17 cellular contexts compared by ENCODE assay signal in genomic region chr2:238121511-238122286, GRCh38. TPM values are rescaled to one million over a fixed set of nuclear protein-coding genes. Genes with fewer than 3 reads are reported as not detected.
DNase-seq lines count a peak whose midpoint lies in the region; ATAC-seq, FAIRE-seq and TF ChIP-seq lines count a peak whose summit lies in the region.
"Had no signal": no experiment of that assay in that cellular context is flagged by ENCODE, and none has a peak within 500 bp of the region (broad histone marks: within the 10 kb centered on the region; RNA-seq: fewer than 3 reads in every experiment).

No MANE protein-coding gene starts in this region.

- H3K79me1 ChIP-seq in IMR-90 (ENCODE audit: low read depth in 1 of 2, low read length in 2 of 2) = no peaks in the 10 kb centered on the region

- H3K36me3 ChIP-seq in IMR-90 (ENCODE audit: control insufficient read depth, insufficient read depth, low read length) (no peaks in the 10 kb centered on the region), kidney (ENCODE audit: control insufficient read depth in 1 of 2, insufficient read depth in 2 of 2, low read length in 2 of 2) (no peaks in the 10 kb centered on the region), osteoblast (ENCODE audit: insufficient read depth, low read length) (no peaks in the 10 kb centered on the region)
- H3K36me3 ChIP-seq: BE2C had no signal

- H4K8ac ChIP-seq in IMR-90 (ENCODE audit: low read depth in 2 of 2, low read length in 2 of 2) = no peak overlapping the region

- no peaks in the 10 kb centered on the region for H3K79me2 ChIP-seq in osteoblast (ENCODE audit: insufficient read depth, low read length)

- no peak overlapping the region for H3K27ac ChIP-seq in IMR-90 (ENCODE audit: insufficient read depth, low read length)
- no peak overlapping the region for H3K27ac ChIP-seq in kidney (ENCODE audit: low read depth in 2 of 2, low read length in 2 of 2)
- H3K27ac ChIP-seq in osteoblast (ENCODE audit: low read depth, low read length) = no peak overlapping the region
- H3K27ac ChIP-seq: A549, C4-2B had no signal

- H3K14ac ChIP-seq in IMR-90 (replicated peaks; ENCODE audit: low read depth, low read length) = no peak overlapping the region

- no peak for FAIRE-seq in kidney (lab: Jason Lieb, UNC)
- FAIRE-seq: A549, G401.6, GM12891 had no signal

- no peak for TF ChIP-seq POLR2A in IMR-90 (IDR thresholded peaks at IDR 0.05; ENCODE audit: low read depth, low read length)

- in situ Hi-C loops in IMR-90 (cut with MboI; ENCODE audit: low sequenced_read_pairs) = no loop called here

- no peak overlapping the region for H3K18ac ChIP-seq in IMR-90 (ENCODE audit: low read depth, low read length)

- H3K4me3 Mint-ChIP-seq in chondrocyte (ENCODE audit: unreplicated experiment) = no peak overlapping the region
- no peak overlapping the region for H3K4me3 Mint-ChIP-seq in activated CD8-positive, alpha-beta memory T cell treated with anti-CD3 and anti-CD28 coated beads, Interleukin-2, amount 10 ng/mL, durations not matched to agents 7 days and 5 days
- H3K4me3 Mint-ChIP-seq: CD4-positive, alpha-beta memory T cell; GM23338; H9 had no signal

- H3K9me3 ChIP-seq in IMR-90 (ENCODE audit: control insufficient read depth, insufficient read depth, low read length) (no peaks in the 10 kb centered on the region), kidney (ENCODE audit: control insufficient read depth in 1 of 2, low read length in 2 of 2) (no peaks in the 10 kb centered on the region), osteoblast (ENCODE audit: low read depth, low read length) (no peaks in the 10 kb centered on the region)
- H3K9me3 ChIP-seq: A549, BE2C had no signal

- no peak overlapping the region for H3K23ac ChIP-seq in IMR-90 (ENCODE audit: low read depth, low read length)

- BruUV-seq in IMR-90 (replicated peaks; lab: Mats Ljungman, UMichigan) = no TSS peak

- DNase-seq in IMR-90 (no peak), chondrocyte (ENCODE audit: low spot score) (peak; percentile 79), kidney (peak; percentile 51), osteoblast (ENCODE audit: insufficient read length, low spot score, missing footprints) (peak; percentile 47), SKM-1 treated with dmso at 0.1 percent for 144 hours (lab: John Stamatoyannopoulos, UW; ENCODE audit: unreplicated experiment) (no peak)
- no peak for DNase-seq in activated CD8-positive, alpha-beta memory T cell treated with anti-CD3 and anti-CD28 coated beads, Interleukin-2, amount 10 ng/mL, durations not matched to agents 7 days and 5 days
- DNase-seq: BE2C, DMS79 treated with DMSO at 0.1 percent for 48 hours, H9 had no signal

- H3K4me3 ChIP-seq in IMR-90 (ENCODE audit: insufficient read depth, low read depth, low read length) (no peak overlapping the region), kidney (ENCODE audit: low read length in 2 of 2) (no peak overlapping the region), osteoblast (ENCODE audit: insufficient read depth, low read length) (no peak overlapping the region)
- H3K4me3 ChIP-seq: A549, GM23338 had no signal

- H2BK120ac ChIP-seq in IMR-90 (ENCODE audit: low read depth, low read length) = no peak overlapping the region

- peaks cover 4% of the 10 kb centered on the region; the same call in 1 of the 2 replicates for H3K4me1 ChIP-seq in IMR-90 (ENCODE audit: control insufficient read depth, insufficient read depth, low read length)
- no peaks in the 10 kb centered on the region for H3K4me1 ChIP-seq in kidney (ENCODE audit: control insufficient read depth in 1 of 2, insufficient read depth in 1 of 2, low read depth in 1 of 2, low read length in 2 of 2)
- H3K4me1 ChIP-seq in osteoblast (ENCODE audit: insufficient read depth, low read length) = peaks cover 7% of the 10 kb centered on the region
- H3K4me1 ChIP-seq: A549, BE2C had no signal

- H4K20me1 ChIP-seq in IMR-90 (ENCODE audit: insufficient read depth, low read length) (no peaks in the 10 kb centered on the region), osteoblast (ENCODE audit: insufficient read depth, low read length) (no peaks in the 10 kb centered on the region)

- TF ChIP-seq CTCF in IMR-90 (conservative IDR thresholded peaks at IDR 0.05; ENCODE audit: low read depth, low read length) = no peak
- no peak for TF ChIP-seq CTCF in chondrocyte (IDR thresholded peaks at IDR 0.05)
- no peak for TF ChIP-seq CTCF in kidney (IDR thresholded peaks at IDR 0.05; ENCODE audit: borderline replicate concordance, extremely low read depth, insufficient read depth)
- no peak for TF ChIP-seq CTCF in osteoblast (IDR thresholded peaks at IDR 0.05; ENCODE audit: extremely low read depth, low read depth, low read length)

- peaks cover 33% of the 10 kb centered on the region for H3K27me3 ChIP-seq in IMR-90 (ENCODE audit: control insufficient read depth, insufficient read depth, low read length)
- H3K27me3 ChIP-seq in osteoblast (ENCODE audit: insufficient read depth, low read length) = peaks cover 16% of the 10 kb centered on the region
- H3K27me3 ChIP-seq: BE2C had no signal

- ATAC-seq in IMR-90 (ENCODE audit: low read depth) (no peak), HG03571 (IDR thresholded peaks at IDR 0.05; ENCODE audit: unreplicated experiment) (no peak)
- ATAC-seq in activated CD8-positive, alpha-beta memory T cell treated with anti-CD3 and anti-CD28 coated beads, Interleukin-2, amount 10 ng/mL, durations not matched to agents 7 days and 5 days = no peak

- CTCF ChIA-PET in IMR-90 (lab: Yijun Ruan, JAX) = no interaction called here
- CTCF ChIA-PET in activated CD8-positive, alpha-beta memory T cell treated with anti-CD3 and anti-CD28 coated beads, Interleukin-2, amount 10 ng/mL, durations not matched to agents 7 days and 5 days (lab: Charles Lee) = no interaction called here

- peaks cover 3% of the 10 kb centered on the region for H3K4me1 Mint-ChIP-seq in chondrocyte (ENCODE audit: low read depth)
- H3K4me1 Mint-ChIP-seq in activated CD8-positive, alpha-beta memory T cell treated with anti-CD3 and anti-CD28 coated beads, Interleukin-2, amount 10 ng/mL, durations not matched to agents 7 days and 5 days = no peaks in the 10 kb centered on the region
- H3K4me1 Mint-ChIP-seq: GM23338, H9 had no signal

- POLR2A ChIA-PET in IMR-90 (lab: Charles Lee; ENCODE audit: unreplicated experiment) = no interaction called here

- peak overlapping the region; percentile 14 for H2AFZ ChIP-seq in IMR-90 (replicated peaks; ENCODE audit: low read length, poor library complexity)
- H2AFZ ChIP-seq in osteoblast (ENCODE audit: low read length) = no peak overlapping the region
- H2AFZ ChIP-seq: GM23338 had no signal

- H4K91ac ChIP-seq in IMR-90 (ENCODE audit: insufficient read depth, low read depth, low read length) = no peak overlapping the region

- no peak overlapping the region for H2AK9ac ChIP-seq in IMR-90 (replicated peaks; ENCODE audit: low read depth, low read length, poor library complexity)

- no peak overlapping the region for H3K27ac Mint-ChIP-seq in chondrocyte (ENCODE audit: unreplicated experiment)
- H3K27ac Mint-ChIP-seq in activated CD8-positive, alpha-beta memory T cell treated with anti-CD3 and anti-CD28 coated beads, Interleukin-2, amount 10 ng/mL, durations not matched to agents 7 days and 5 days = no peak overlapping the region
- H3K27ac Mint-ChIP-seq: CD4-positive, alpha-beta memory T cell; GM23338; H9 had no signal

- H3K9me1 ChIP-seq in IMR-90 (ENCODE audit: insufficient read depth, low read length) = peaks cover 5% of the 10 kb centered on the region; the same call in 1 of the 2 replicates

- dilution Hi-C loops in IMR-90 (cut with HindIII; ENCODE audit: low sequenced_read_pairs, unreplicated experiment) = no loop called here

- H2BK15ac ChIP-seq in IMR-90 (ENCODE audit: low read depth, low read length) = no peak overlapping the region

- H3K9me3 Mint-ChIP-seq in chondrocyte (ENCODE audit: low read depth) = no peaks in the 10 kb centered on the region
- no peaks in the 10 kb centered on the region for H3K9me3 Mint-ChIP-seq in activated CD8-positive, alpha-beta memory T cell treated with anti-CD3 and anti-CD28 coated beads, Interleukin-2, amount 10 ng/mL, durations not matched to agents 7 days and 5 days (ENCODE audit: low read depth)

- H3K9ac ChIP-seq in IMR-90 (ENCODE audit: low read depth, low read length) = no peak overlapping the region
- H3K9ac ChIP-seq in kidney (ENCODE audit: low read length in 2 of 2) = no peak overlapping the region

- H2BK5ac ChIP-seq in IMR-90 (ENCODE audit: low read depth, low read length, poor library complexity, severe bottlenecking) = no peak overlapping the region

- intact Hi-C loops in IMR-90 (cut with micrococcal nuclease) (loop anchor here (5.0 kb wide), 1 partner anchor 264 kb away; the partner anchor contains the start of gene RAMP1), kidney (cut with DNase I) (no loop called here)

- H3K36me3 Mint-ChIP-seq in chondrocyte (ENCODE audit: low read depth) = no peaks in the 10 kb centered on the region
- no peaks in the 10 kb centered on the region for H3K36me3 Mint-ChIP-seq in activated CD8-positive, alpha-beta memory T cell treated with anti-CD3 and anti-CD28 coated beads, Interleukin-2, amount 10 ng/mL, durations not matched to agents 7 days and 5 days
- H3K36me3 Mint-ChIP-seq: CD4-positive, alpha-beta memory T cell had no signal

- H3K56ac ChIP-seq in IMR-90 (ENCODE audit: extremely low read depth, insufficient read depth, low read length) = no peak overlapping the region

- no peak overlapping the region for H3K4ac ChIP-seq in IMR-90 (ENCODE audit: low read depth, low read length)

- H2AK5ac ChIP-seq in IMR-90 (ENCODE audit: low read depth, low read length) = no peak overlapping the region

- H2BK20ac ChIP-seq in IMR-90 (ENCODE audit: low read depth, low read length) = no peak overlapping the region

- TF ChIP-seq RAD21 in IMR-90 (IDR thresholded peaks at IDR 0.05; ENCODE audit: low read length) = no peak

- H3K4me2 ChIP-seq in IMR-90 (ENCODE audit: low read depth, low read length) = no peak overlapping the region
- H3K4me2 ChIP-seq in osteoblast (ENCODE audit: insufficient read depth, low read length) = no peak overlapping the region
- H3K4me2 ChIP-seq: A549, GM23338 had no signal

- H3K27me3 Mint-ChIP-seq in chondrocyte (ENCODE audit: low read depth) = peaks cover 9% of the 10 kb centered on the region
- peaks cover 3% of the 10 kb centered on the region for H3K27me3 Mint-ChIP-seq in activated CD8-positive, alpha-beta memory T cell treated with anti-CD3 and anti-CD28 coated beads, Interleukin-2, amount 10 ng/mL, durations not matched to agents 7 days and 5 days

- H4K5ac ChIP-seq in IMR-90 (ENCODE audit: low read depth, low read length) = no peak overlapping the region

- 86% methylated on average over 13 of the region's 27 CpGs; no CpG with 5 or more reads in 1 of the 2 experiments for WGBS in IMR-90 (ENCODE audit: extremely low coverage in 2 of 2, insufficient read length in 1 of 2), 2 experiments

RNA-seq across cellular contexts. Expression of gene KLHL30, which starts 16.8 kb away (rescaled TPM):
- total RNA-seq in IMR-90 (2012; rRNA removed) (under 0.01 TPM in 1 of 2 replicates, not detected in the other), chondrocyte (12.2 to 25.6 TPM (median 24.4 TPM) in 3 replicates), kidney (5.7 TPM), osteoblast (under 0.01 TPM in 2 replicates)
- polyA plus RNA-seq in IMR-90 (2012; rRNA removed) (0.03 TPM in 2 replicates), kidney (ENCODE audit: insufficient read depth, low read depth, low replicate concordance) (0.24 TPM)
- polyA plus RNA-seq in IMR-90 (2012; cell fraction: cytosol; rRNA removed) = 0.02 and 0.08 TPM in 2 replicates
- polyA plus RNA-seq in IMR-90 (2012; cell fraction: nucleus; rRNA removed; ENCODE audit: low replicate concordance) = 0.06 and 0.14 TPM in 2 replicates
- not detected for total RNA-seq in activated CD8-positive, alpha-beta memory T cell treated with anti-CD3 and anti-CD28 coated beads, Interleukin-2, amount 10 ng/mL, durations not matched to agents 7 days and 5 days
- total RNA-seq: CD4-positive, alpha-beta memory T cell; H9 had no signal
- polyA plus RNA-seq: AG04450; CD4-positive, alpha-beta memory T cell; GM23338 had no signal

RNA-seq across cellular contexts. Expression of gene ESPNL, which starts 21.6 kb away (rescaled TPM):
- total RNA-seq in IMR-90 (2012; rRNA removed) (1.4 and 2.0 TPM in 2 replicates), chondrocyte (0.07 to 0.17 TPM (median 0.15 TPM) in 3 replicates), kidney (2.7 TPM), osteoblast (1.8 and 9.8 TPM in 2 replicates)
- polyA plus RNA-seq in IMR-90 (2012; rRNA removed) (2.0 and 2.6 TPM in 2 replicates), kidney (ENCODE audit: insufficient read depth, low read depth, low replicate concordance) (0.28 TPM)
- 3.2 and 3.7 TPM in 2 replicates for polyA plus RNA-seq in IMR-90 (2012; cell fraction: cytosol; rRNA removed)
- 2.9 and 9.5 TPM in 2 replicates for polyA plus RNA-seq in IMR-90 (2012; cell fraction: nucleus; rRNA removed; ENCODE audit: low replicate concordance)
- total RNA-seq in activated CD8-positive, alpha-beta memory T cell treated with anti-CD3 and anti-CD28 coated beads, Interleukin-2, amount 10 ng/mL, durations not matched to agents 7 days and 5 days = under 1 TPM in 1 of 2 experiments, not detected in 1; 0.05 TPM
- polyA plus RNA-seq: CD4-positive, alpha-beta memory T cell had no signal

RNA-seq across cellular contexts. Expression of gene ERFE, which starts 37.1 kb away (rescaled TPM):
- total RNA-seq in IMR-90 (2012; rRNA removed) (0.56 and 1.3 TPM in 2 replicates), chondrocyte (1.8 to 10.3 TPM (median 9.4 TPM) in 3 replicates), kidney (61.4 TPM), osteoblast (0.88 and 1.8 TPM in 2 replicates)
- polyA plus RNA-seq in IMR-90 (2012; rRNA removed) (3.5 and 3.8 TPM in 2 replicates), kidney (ENCODE audit: insufficient read depth, low read depth, low replicate concordance) (1.6 TPM)
- 1.3 and 5.0 TPM in 2 replicates for polyA plus RNA-seq in IMR-90 (2012; cell fraction: cytosol; rRNA removed)
- polyA plus RNA-seq in IMR-90 (2012; cell fraction: nucleus; rRNA removed; ENCODE audit: low replicate concordance) = 6.8 and 8.6 TPM in 2 replicates
- not detected for total RNA-seq in activated CD8-positive, alpha-beta memory T cell treated with anti-CD3 and anti-CD28 coated beads, Interleukin-2, amount 10 ng/mL, durations not matched to agents 7 days and 5 days
- total RNA-seq: CD4-positive, alpha-beta memory T cell had no signal
- polyA plus RNA-seq: CD4-positive, alpha-beta memory T cell had no signal

Comparison
In these comparisons a context has a peak if more than half of its experiments do, and no peak if none do; other contexts are left out.
1. DNase-seq: peak in chondrocyte (single experiment), kidney (single experiment) and osteoblast (single experiment); none in IMR-90 (single experiment), activated CD8-positive, alpha-beta memory T cell treated with anti-CD3 and anti-CD28 coated beads, Interleukin-2, amount 10 ng/mL, durations not matched to agents 7 days and 5 days (single experiment) and SKM-1 treated with dmso at 0.1 percent for 144 hours (single experiment).